ENCODE assay signal across 8 cellular contexts in the genomic region with DNA sequence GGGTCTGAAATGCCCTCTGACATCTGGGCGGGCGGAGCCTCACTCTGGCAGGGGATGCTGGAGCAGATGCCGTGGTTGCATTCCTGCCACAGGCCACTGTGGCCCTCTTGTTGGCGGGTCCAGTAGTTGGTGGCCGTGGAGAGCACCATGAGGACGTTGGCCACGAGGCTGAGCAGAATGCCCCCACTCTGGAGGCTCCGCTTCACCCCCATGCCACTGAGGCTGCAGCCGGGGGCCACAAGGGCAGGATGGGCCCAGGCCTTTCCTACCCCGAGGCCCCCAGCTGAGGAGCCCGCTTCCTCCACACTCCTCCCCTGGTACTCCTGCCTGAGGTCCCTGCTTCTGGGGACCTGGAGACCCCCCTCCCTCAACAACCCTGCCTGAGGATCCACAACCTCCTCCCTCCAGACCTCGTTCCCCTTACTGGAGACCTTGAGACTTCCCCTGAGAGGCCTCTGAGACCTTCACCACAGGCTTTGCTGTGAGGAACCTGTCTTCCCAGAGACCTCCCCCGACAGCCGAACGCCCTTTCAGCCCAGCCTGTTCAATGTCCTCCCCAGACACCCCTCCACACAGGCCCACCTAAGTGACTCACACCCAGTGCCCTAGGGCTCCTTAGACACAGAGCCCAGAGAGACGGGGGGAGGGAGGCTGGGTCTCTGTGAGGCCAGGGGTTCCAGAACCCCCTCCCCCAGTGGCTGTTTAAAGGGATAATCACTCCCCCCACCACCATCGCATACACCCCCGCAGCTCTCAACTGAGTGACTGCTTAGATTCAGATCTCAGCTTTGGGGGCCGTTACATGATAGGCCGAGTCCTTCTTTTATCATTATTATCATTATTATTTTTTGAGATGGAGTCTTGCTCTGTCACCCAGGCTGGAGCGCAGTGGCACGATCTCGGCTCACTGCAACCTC. TPM values are rescaled to one million over a fixed set of nuclear protein-coding genes. Genes with fewer than 3 reads are reported as not detected.
DNase-seq lines count a peak whose midpoint lies in the region; ATAC-seq and TF ChIP-seq lines count a peak whose summit lies in the region.

CLDND2 (minus strand) TSS at position 638 of the 917 bp plus-strand sequence; CDS start at position 212, 426 bp downstream.

- in situ Hi-C loops in IMR-90 (cut with MboI; ENCODE audit: low sequenced_read_pairs): no loop called here

- H3K9me3 Mint-ChIP-seq in activated naive CD8-positive, alpha-beta T cell treated with anti-CD3 and anti-CD28 coated beads for 36 hours: no peaks in the 10 kb centered on the region

- peaks cover 6% of the 10 kb centered on the region for H3K27me3 ChIP-seq in AG04450 (ENCODE audit: control insufficient read depth, insufficient read depth, low read length)
- peaks cover 2% of the 10 kb centered on the region; the same call in 1 of the 2 replicates for H3K27me3 ChIP-seq in IMR-90 (ENCODE audit: control insufficient read depth, insufficient read depth, low read length)
- no peaks in the 10 kb centered on the region for H3K27me3 ChIP-seq in stomach

- peak within 1 kb of the TSS; percentile 72 for H3K4me2 ChIP-seq in IMR-90 (ENCODE audit: low read depth, low read length)

- H2BK20ac ChIP-seq in IMR-90 (ENCODE audit: low read depth, low read length): peak within 1 kb of the TSS; percentile 20; the same call in 1 of the 2 replicates

- H2BK5ac ChIP-seq in IMR-90 (ENCODE audit: low read depth, low read length, poor library complexity, severe bottlenecking): peak within 1 kb of the TSS; percentile 96

- BruUV-seq in IMR-90 (replicated peaks; lab: Mats Ljungman, UMichigan): no TSS peak

- TF ChIP-seq CTCF in AG04450 (IDR thresholded peaks at IDR 0.05; ENCODE audit: low read depth, low read length): no peak
- TF ChIP-seq CTCF in IMR-90 (conservative IDR thresholded peaks at IDR 0.05; ENCODE audit: low read depth, low read length): no peak
- no peak for TF ChIP-seq CTCF in stomach (IDR thresholded peaks at IDR 0.05)

- no peak for DNase-seq in AG04450 (ENCODE audit: low read depth, low spot score)
- DNase-seq in IMR-90: no peak
- peak; percentile 47 for DNase-seq in activated naive CD8-positive, alpha-beta T cell treated with anti-CD3 and anti-CD28 coated beads for 36 hours
- peak; percentile 49 for DNase-seq in iPS-NIHi7 (ENCODE audit: extremely low spot score)
- DNase-seq in stomach: no peak
- no peak for DNase-seq in medulla oblongata (ENCODE audit: extremely low spot score)
- no peak for DNase-seq in D341Med (ENCODE audit: low spot score)

- WGBS in IMR-90 (ENCODE audit: extremely low coverage in 2 of 2, insufficient read length in 1 of 2), 2 experiments: 20% methylated on average over 3 of the region's 23 CpGs; no CpG with 5 or more reads in 1 of the 2 experiments
- 62 to 69% (median 63%) methylated on average over 19 to 23 of the region's 23 CpGs for WGBS in stomach, 5 donors

- H3K4me3 Mint-ChIP-seq in activated naive CD8-positive, alpha-beta T cell treated with anti-CD3 and anti-CD28 coated beads for 36 hours: peak within 1 kb of the TSS; percentile 99

- H4K91ac ChIP-seq in IMR-90 (ENCODE audit: insufficient read depth, low read depth, low read length): peak within 1 kb of the TSS; percentile 69

- TF ChIP-seq POLR2A in IMR-90 (IDR thresholded peaks at IDR 0.05; ENCODE audit: low read depth, low read length) (no peak), stomach (IDR thresholded peaks at IDR 0.05) (no peak)

- H3K27ac ChIP-seq in AG04450 (ENCODE audit: low read depth, low read length): peak within 1 kb of the TSS; percentile 52
- peak within 1 kb of the TSS; percentile 97 for H3K27ac ChIP-seq in IMR-90 (ENCODE audit: insufficient read depth, low read length)
- H3K27ac ChIP-seq in stomach: peak within 1 kb of the TSS; percentile 82 to 98 (median 93)

- TF ChIP-seq RAD21 in IMR-90 (IDR thresholded peaks at IDR 0.05; ENCODE audit: low read length): no peak

- H3K56ac ChIP-seq in IMR-90 (ENCODE audit: extremely low read depth, insufficient read depth, low read length): peak within 1 kb of the TSS; percentile 76

- H3K23ac ChIP-seq in IMR-90 (ENCODE audit: low read depth, low read length): peak within 1 kb of the TSS; percentile 78; the same call in 1 of the 2 replicates

- peaks cover 27% of the 10 kb centered on the region for H3K36me3 Mint-ChIP-seq in activated naive CD8-positive, alpha-beta T cell treated with anti-CD3 and anti-CD28 coated beads for 36 hours

- CTCF ChIA-PET in AG04450 (lab: Charles Lee) (interaction anchor here (1.0 to 1.4 kb wide), 4 partner anchors 9 to 31 kb away, joined by 3 to 7 read pairs (median 4); no protein-coding TSS in a partner anchor), IMR-90 (lab: Yijun Ruan, JAX) (no interaction called here)

- H3K27me3 Mint-ChIP-seq in activated naive CD8-positive, alpha-beta T cell treated with anti-CD3 and anti-CD28 coated beads for 36 hours: no peaks in the 10 kb centered on the region

- peak within 1 kb of the TSS; percentile 84 for H3K14ac ChIP-seq in IMR-90 (replicated peaks; ENCODE audit: low read depth, low read length)

- H3K27ac Mint-ChIP-seq in activated naive CD8-positive, alpha-beta T cell treated with anti-CD3 and anti-CD28 coated beads for 36 hours: peak within 1 kb of the TSS; percentile 96

- H2AK5ac ChIP-seq in IMR-90 (ENCODE audit: low read depth, low read length): peak within 1 kb of the TSS; percentile 95

- peak within 1 kb of the TSS; percentile 85 to 93 for H4K8ac ChIP-seq in IMR-90 (ENCODE audit: low read depth in 2 of 2, low read length in 2 of 2)

- H2AFZ ChIP-seq in IMR-90 (replicated peaks; ENCODE audit: low read length, poor library complexity): peak within 1 kb of the TSS; percentile 100

- H3K9me3 ChIP-seq in AG04450 (ENCODE audit: control insufficient read depth, insufficient read depth, low read length): no peaks in the 10 kb centered on the region; the same call in 1 of the 2 replicates
- no peaks in the 10 kb centered on the region for H3K9me3 ChIP-seq in IMR-90 (ENCODE audit: control insufficient read depth, insufficient read depth, low read length)
- no peaks in the 10 kb centered on the region for H3K9me3 ChIP-seq in stomach

- H3K4me1 ChIP-seq in IMR-90 (ENCODE audit: control insufficient read depth, insufficient read depth, low read length) (peaks cover 11% of the 10 kb centered on the region), stomach (peaks cover 14 to 40% (median 34%) of the 10 kb centered on the region in 4 donors)

- H3K36me3 ChIP-seq in IMR-90 (ENCODE audit: control insufficient read depth, insufficient read depth, low read length): no peaks in the 10 kb centered on the region
- H3K36me3 ChIP-seq in stomach: no peaks in the 10 kb centered on the region

- peak within 1 kb of the TSS; percentile 81 for H3K18ac ChIP-seq in IMR-90 (ENCODE audit: low read depth, low read length)

- H4K20me1 ChIP-seq in IMR-90 (ENCODE audit: insufficient read depth, low read length): no peaks in the 10 kb centered on the region

- TF ChIP-seq EP300 in stomach (IDR thresholded peaks at IDR 0.05): no peak

- peak within 1 kb of the TSS; percentile 91 for H3K9ac ChIP-seq in IMR-90 (ENCODE audit: low read depth, low read length)

- H3K4me1 Mint-ChIP-seq in activated naive CD8-positive, alpha-beta T cell treated with anti-CD3 and anti-CD28 coated beads for 36 hours: peaks cover 55% of the 10 kb centered on the region

- peaks cover 12% of the 10 kb centered on the region for H3K9me1 ChIP-seq in IMR-90 (ENCODE audit: insufficient read depth, low read length)

- H4K5ac ChIP-seq in IMR-90 (ENCODE audit: low read depth, low read length): peak within 1 kb of the TSS; percentile 70

- H2AK9ac ChIP-seq in IMR-90 (replicated peaks; ENCODE audit: low read depth, low read length, poor library complexity): peak within 1 kb of the TSS; percentile 98

- ATAC-seq in IMR-90 (ENCODE audit: low read depth) (no peak), HG03139 (IDR thresholded peaks at IDR 0.05; ENCODE audit: unreplicated experiment) (no peak)

- dilution Hi-C loops in IMR-90 (cut with HindIII; ENCODE audit: low sequenced_read_pairs, unreplicated experiment): no loop called here

- peaks cover 9 to 35% of the 10 kb centered on the region in 2 experiments; a peak in 3 of 4 replicates for H3K79me1 ChIP-seq in IMR-90 (ENCODE audit: low read depth in 1 of 2, low read length in 2 of 2)

- H3K4me3 ChIP-seq in AG04450 (ENCODE audit: low read depth, low read length) (peak within 1 kb of the TSS; percentile 83), IMR-90 (ENCODE audit: insufficient read depth, low read depth, low read length) (peak within 1 kb of the TSS; percentile 84), stomach (peak within 1 kb of the TSS; percentile 72 to 85 (median 77))

- peak within 1 kb of the TSS; percentile 64; the same call in 1 of the 2 replicates for H2BK120ac ChIP-seq in IMR-90 (ENCODE audit: low read depth, low read length)

- POLR2A ChIA-PET in AG04450 (lab: Yijun Ruan, JAX) (interaction anchor here (0.6 to 1.5 kb wide), 7 partner anchors 9 to 1439 kb away, joined by 3 to 28 read pairs (median 4); no protein-coding TSS in a partner anchor), IMR-90 (lab: Charles Lee; ENCODE audit: unreplicated experiment) (interaction anchor here (1.0 kb wide), 2 partner anchors 18 to 320 kb away, joined by 3 read pairs; no protein-coding TSS in a partner anchor)

- no peak within 1 kb of the TSS; the same call in 2 of the 3 replicates for H2BK15ac ChIP-seq in IMR-90 (ENCODE audit: low read depth, low read length)

- peak within 1 kb of the TSS; percentile 95 for H3K4ac ChIP-seq in IMR-90 (ENCODE audit: low read depth, low read length)

- intact Hi-C loops in IMR-90 (cut with micrococcal nuclease) (no loop called here), stomach (cut with DNase I; ENCODE audit: low total_unique reads) (no loop called here)

TF ChIP-seq in IMR-90, 13 proteins besides CTCF, POLR2A, EP300 and RAD21:
- TF ChIP-seq RFX5 (IDR thresholded peaks at IDR 0.05; ENCODE audit: low read depth, low read length) (no peak), BHLHE40 (IDR thresholded peaks at IDR 0.05; ENCODE audit: low read depth, low read length) (no peak)

RNA-seq across cellular contexts. Expression of gene CLDND2, which starts in this region (rescaled TPM):
- polyA plus RNA-seq in AG04450 (2011; rRNA removed) (not detected in 2 replicates), IMR-90 (2012; rRNA removed) (not detected in 2 replicates), stomach (1 to 10 TPM in 2 of 3 donors, under 1 TPM in 1; 0.88 to 4.3 (median 1.3) TPM)
- not detected in 2 replicates for polyA minus RNA-seq in AG04450 (2011; rRNA and poly(A)+ RNA removed)
- total RNA-seq in IMR-90 (2012; rRNA removed) (not detected in 2 replicates), stomach (not detected)
- not detected in 2 replicates for polyA plus RNA-seq in IMR-90 (2012; cell fraction: cytosol; rRNA removed)
- polyA plus RNA-seq in IMR-90 (2012; cell fraction: nucleus; rRNA removed; ENCODE audit: low replicate concordance): not detected in 2 replicates
- 1 to 10 TPM; 2.0 to 3.8 TPM for total RNA-seq in activated naive CD8-positive, alpha-beta T cell treated with anti-CD3 and anti-CD28 coated beads for 36 hours

Comparison
In these comparisons a context has a peak if more than half of its experiments do, and no peak if none do; other contexts are left out.
1. DNase-seq: peak in activated naive CD8-positive, alpha-beta T cell treated with anti-CD3 and anti-CD28 coated beads for 36 hours (single experiment) and iPS-NIHi7 (single experiment); none in AG04450 (single experiment), IMR-90 (single experiment), stomach (single experiment), medulla oblongata (single experiment) and D341Med (single experiment).
2. Peak in every context shown above with its lines, with median percentiles within 50 percentile points of each other: H3K27ac ChIP-seq and H3K4me3 ChIP-seq.